ENCODE assay signal across 6 cellular contexts in the genomic region with DNA sequence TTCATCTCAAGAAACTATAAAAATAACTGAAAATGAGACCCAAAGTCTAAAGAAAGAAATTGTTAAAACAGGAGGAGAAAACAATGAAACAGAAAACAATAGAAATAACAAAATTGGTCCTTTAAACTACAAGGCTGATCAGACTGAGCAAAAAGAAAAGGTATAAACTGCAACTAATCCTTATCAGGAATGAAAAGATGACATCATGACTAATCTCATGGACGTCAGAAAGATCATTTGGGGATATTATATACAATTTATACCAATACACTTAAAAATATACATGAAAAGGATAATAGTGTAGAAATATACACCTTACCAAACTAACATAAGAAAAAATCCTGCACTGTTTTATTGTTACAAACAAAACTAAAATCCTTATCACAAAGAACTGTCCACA.
"Had no signal": no experiment of that assay in that cellular context is flagged by ENCODE, and none has a peak within 500 bp of the region (broad histone marks: within the 10 kb centered on the region; RNA-seq: fewer than 3 reads in every experiment).

No MANE protein-coding gene starts in this region.

- H3K4me2 ChIP-seq: KMS-11 had no signal

- H3K9ac ChIP-seq: KMS-11 had no signal

- ATAC-seq: K562 had no signal

- H3K27ac ChIP-seq: HL-60, KMS-11 had no signal

- DNase-seq: IMR-90, KBM-7, KG1 had no signal

- H3K4me3 ChIP-seq: K562 had no signal

- FAIRE-seq: K562 had no signal
